Comparison of ENCODE assay signal across 20 cellular contexts in genomic region chr21:37193676-37194075, GRCh38.
DNase-seq lines count a peak whose midpoint lies in the region; ATAC-seq, FAIRE-seq and TF ChIP-seq lines count a peak whose summit lies in the region.
"Had no signal": no experiment of that assay in that cellular context is flagged by ENCODE, and none has a peak within 500 bp of the region (broad histone marks: within the 10 kb centered on the region; RNA-seq: fewer than 3 reads in every experiment).

No MANE protein-coding gene starts in this region.

- H3K9me3 ChIP-seq in small intestine (ENCODE audit: control insufficient read depth, low read depth) (no peaks in the 10 kb centered on the region), T-helper 17 cell (ENCODE audit: control insufficient read depth, low read length, poor library complexity, severe bottlenecking) (no peaks in the 10 kb centered on the region)
- H3K9me3 ChIP-seq: BLaER1 had no signal

- peak overlapping the region in 1 of 2 donors; percentile 45 for H3K27ac ChIP-seq in small intestine (ENCODE audit: low read depth in 1 of 2, low read length in 1 of 2)
- H3K27ac ChIP-seq: BLaER1 had no signal

- no peaks in the 10 kb centered on the region for H3K27me3 ChIP-seq in small intestine (ENCODE audit: control insufficient read depth in 2 of 2, insufficient read depth in 2 of 2, low read length in 2 of 2)
- H3K27me3 ChIP-seq: BLaER1 had no signal

- H3K27ac Mint-ChIP-seq in activated T-cell treated with anti-CD3 and anti-CD28 coated beads, Interleukin-2, amount 50 U/mL, for 72 hours = peak overlapping the region; percentile 33
- H3K27ac Mint-ChIP-seq in IgD-negative memory B cell (peak overlapping the region in 2 of 3 donors; percentile 71 to 87), T-helper 17 cell (no peak overlapping the region), HFFc6 (no peak overlapping the region)

- DNase-seq in activated T-cell treated with anti-CD3 and anti-CD28 coated beads, Interleukin-2, amount 50 U/mL, for 72 hours = no peak
- DNase-seq in activated T-cell treated with anti-CD3 and anti-CD28 coated beads, Interleukin-2, amount 50 U/mL, for 4 hours = no peak
- DNase-seq in cerebellum (ENCODE audit: low spot score) (peak; percentile 24), small intestine (peak; percentile 77), T-helper 17 cell (no peak), HFFc6 (no peak), urothelium cell line (ENCODE audit: low spot score) (no peak)
- DNase-seq: 8988T; CD4-positive, alpha-beta memory T cell; DMS153; DMS79; GOT3; IMR-90 had no signal

- 21 to 68% (median 47%) methylated on average over 6 of the region's 6 CpGs for WGBS in small intestine, 3 donors

- peaks cover 2 to 5% of the 10 kb centered on the region in 2 donors for H3K4me1 ChIP-seq in small intestine (ENCODE audit: control insufficient read depth in 2 of 2, insufficient read depth in 1 of 2, low read depth in 1 of 2, low read length in 1 of 2)
- H3K4me1 ChIP-seq: BLaER1 had no signal

- H3K4me1 Mint-ChIP-seq in activated T-cell treated with anti-CD3 and anti-CD28 coated beads, Interleukin-2, amount 50 U/mL, for 72 hours (ENCODE audit: low read depth) = no peaks in the 10 kb centered on the region
- H3K4me1 Mint-ChIP-seq in activated T-cell treated with anti-CD3 and anti-CD28 coated beads, Interleukin-2, amount 50 U/mL, for 4 hours (ENCODE audit: low read depth) = no peaks in the 10 kb centered on the region
- H3K4me1 Mint-ChIP-seq in IgD-negative memory B cell (no peaks in the 10 kb centered on the region), T-helper 17 cell (peaks cover 3% of the 10 kb centered on the region), HFFc6 (ENCODE audit: low read depth) (peaks cover 29% of the 10 kb centered on the region)
- H3K4me1 Mint-ChIP-seq: CD4-positive, alpha-beta memory T cell had no signal

- FAIRE-seq in small intestine (lab: Jason Lieb, UNC) = no peak
- no peak for FAIRE-seq in urothelium cell line (lab: Jason Lieb, UNC)
- FAIRE-seq: GM19239, HTR-8/SVneo had no signal

- no peak overlapping the region for H3K4me3 Mint-ChIP-seq in activated T-cell treated with anti-CD3 and anti-CD28 coated beads, Interleukin-2, amount 50 U/mL, for 72 hours
- no peak overlapping the region for H3K4me3 Mint-ChIP-seq in activated T-cell treated with anti-CD3 and anti-CD28 coated beads, Interleukin-2, amount 50 U/mL, for 4 hours
- no peak overlapping the region for H3K4me3 Mint-ChIP-seq in IgD-negative memory B cell
- H3K4me3 Mint-ChIP-seq in T-helper 17 cell = no peak overlapping the region
- H3K4me3 Mint-ChIP-seq in HFFc6 = no peak overlapping the region
- H3K4me3 Mint-ChIP-seq: CD14-positive monocyte had no signal

- no peak for ATAC-seq in activated T-cell treated with anti-CD3 and anti-CD28 coated beads, Interleukin-2, amount 50 U/mL, for 72 hours (replicated peaks in 1 of 2)
- ATAC-seq in activated T-cell treated with anti-CD3 and anti-CD28 coated beads, Interleukin-2, amount 50 U/mL, for 4 hours = no peak
- no peak for ATAC-seq in T-helper 17 cell
- ATAC-seq: GM12878, HCT116 had no signal

- H3K27me3 Mint-ChIP-seq in activated T-cell treated with anti-CD3 and anti-CD28 coated beads, Interleukin-2, amount 50 U/mL, for 72 hours (ENCODE audit: low read depth) = no peaks in the 10 kb centered on the region
- no peaks in the 10 kb centered on the region for H3K27me3 Mint-ChIP-seq in activated T-cell treated with anti-CD3 and anti-CD28 coated beads, Interleukin-2, amount 50 U/mL, for 4 hours (ENCODE audit: low read depth)
- no peaks in the 10 kb centered on the region for H3K27me3 Mint-ChIP-seq in IgD-negative memory B cell
- H3K27me3 Mint-ChIP-seq in T-helper 17 cell = no peaks in the 10 kb centered on the region
- no peaks in the 10 kb centered on the region; the same call in 1 of the 2 replicates for H3K27me3 Mint-ChIP-seq in HFFc6 (ENCODE audit: insufficient read depth)
- H3K27me3 Mint-ChIP-seq: CD4-positive, alpha-beta memory T cell had no signal

- H3K4me3 ChIP-seq in small intestine (ENCODE audit: low read depth in 1 of 2, low read length in 2 of 2) = no peak overlapping the region
- H3K4me3 ChIP-seq: BLaER1, GM12878 had no signal

- no peak for TF ChIP-seq CTCF in HFFc6 (IDR thresholded peaks at IDR 0.05)

- peaks cover 0 to 2% of the 10 kb centered on the region in 2 donors for H3K36me3 ChIP-seq in small intestine (ENCODE audit: control insufficient read depth in 2 of 2, insufficient read depth in 2 of 2, low read length in 2 of 2)

- no peaks in the 10 kb centered on the region for H3K9me3 Mint-ChIP-seq in activated T-cell treated with anti-CD3 and anti-CD28 coated beads, Interleukin-2, amount 50 U/mL, for 72 hours
- no peaks in the 10 kb centered on the region for H3K9me3 Mint-ChIP-seq in activated T-cell treated with anti-CD3 and anti-CD28 coated beads, Interleukin-2, amount 50 U/mL, for 4 hours
- H3K9me3 Mint-ChIP-seq in IgD-negative memory B cell (no peaks in the 10 kb centered on the region), HFFc6 (no peaks in the 10 kb centered on the region)
- H3K9me3 Mint-ChIP-seq: CD14-positive monocyte; CD4-positive, alpha-beta memory T cell had no signal

- peaks cover 5 to 19% of the 10 kb centered on the region in 2 donors for H3K36me3 Mint-ChIP-seq in activated T-cell treated with anti-CD3 and anti-CD28 coated beads, Interleukin-2, amount 50 U/mL, for 72 hours (ENCODE audit: insufficient read depth in 2 of 2)
- peaks cover 41% of the 10 kb centered on the region for H3K36me3 Mint-ChIP-seq in activated T-cell treated with anti-CD3 and anti-CD28 coated beads, Interleukin-2, amount 50 U/mL, for 4 hours (ENCODE audit: insufficient read depth)
- peaks cover 2% of the 10 kb centered on the region for H3K36me3 Mint-ChIP-seq in IgD-negative memory B cell
- peaks cover 12% of the 10 kb centered on the region for H3K36me3 Mint-ChIP-seq in T-helper 17 cell (ENCODE audit: low read depth)
- peaks cover 63% of the 10 kb centered on the region for H3K36me3 Mint-ChIP-seq in HFFc6 (ENCODE audit: low read depth)

Comparison
In these comparisons a context has a peak if more than half of its experiments do, and no peak if none do; other contexts are left out.
1. DNase-seq: peak in cerebellum (single experiment) and small intestine (single experiment); none in activated T-cell treated with anti-CD3 and anti-CD28 coated beads, Interleukin-2, amount 50 U/mL, for 72 hours (0 of 2), activated T-cell treated with anti-CD3 and anti-CD28 coated beads, Interleukin-2, amount 50 U/mL, for 4 hours (single experiment), T-helper 17 cell (0 of 3), HFFc6 (single experiment) and urothelium cell line (single experiment).
2. H3K27ac Mint-ChIP-seq: peak in activated T-cell treated with anti-CD3 and anti-CD28 coated beads, Interleukin-2, amount 50 U/mL, for 72 hours (single experiment) and IgD-negative memory B cell (2 of 3); none in T-helper 17 cell (single experiment) and HFFc6 (single experiment).